Comparison of ENCODE assay signal across 1 cellular context in the genomic region with DNA sequence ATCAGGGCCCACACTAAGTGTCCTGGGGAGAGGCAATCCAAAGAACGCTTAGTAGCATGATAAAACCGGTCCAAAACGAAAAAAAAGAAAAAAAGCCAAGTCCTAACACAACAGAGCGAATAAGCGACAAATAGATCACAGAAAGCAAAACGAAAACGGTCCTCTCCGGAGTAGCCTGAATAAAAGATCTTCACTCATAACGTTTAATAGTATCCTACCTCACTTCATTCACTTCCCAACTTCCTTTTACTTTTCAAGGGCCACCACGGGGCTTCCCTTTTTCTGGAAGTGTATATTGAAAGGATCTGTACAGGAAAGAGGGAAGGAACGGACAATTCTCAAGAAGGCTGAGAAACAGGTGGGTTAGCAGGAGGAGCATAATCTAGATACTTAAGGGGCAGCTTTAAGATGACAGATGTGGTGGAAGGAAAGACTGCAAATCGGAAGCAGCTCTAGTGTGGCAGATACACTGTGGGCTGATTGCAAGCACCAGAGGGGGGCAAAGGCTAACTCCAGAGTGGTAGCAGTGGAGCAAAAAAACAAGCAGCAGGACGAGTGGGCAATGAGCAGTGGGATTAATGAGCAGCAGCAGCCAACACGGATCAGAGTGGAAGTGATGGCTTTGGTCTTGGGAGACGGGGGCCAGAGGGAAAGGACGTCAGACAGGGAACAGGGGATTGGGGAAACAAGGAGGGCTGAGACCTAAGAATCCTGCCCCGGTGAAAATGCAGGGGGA.
TF ChIP-seq lines count a peak whose summit lies in the region.

No MANE protein-coding gene starts in this region.

TF ChIP-seq in WTC11, 78 proteins besides CTCF, POLR2A, EP300 and RAD21 (continued from another document):
- TF ChIP-seq, protein P1, sequence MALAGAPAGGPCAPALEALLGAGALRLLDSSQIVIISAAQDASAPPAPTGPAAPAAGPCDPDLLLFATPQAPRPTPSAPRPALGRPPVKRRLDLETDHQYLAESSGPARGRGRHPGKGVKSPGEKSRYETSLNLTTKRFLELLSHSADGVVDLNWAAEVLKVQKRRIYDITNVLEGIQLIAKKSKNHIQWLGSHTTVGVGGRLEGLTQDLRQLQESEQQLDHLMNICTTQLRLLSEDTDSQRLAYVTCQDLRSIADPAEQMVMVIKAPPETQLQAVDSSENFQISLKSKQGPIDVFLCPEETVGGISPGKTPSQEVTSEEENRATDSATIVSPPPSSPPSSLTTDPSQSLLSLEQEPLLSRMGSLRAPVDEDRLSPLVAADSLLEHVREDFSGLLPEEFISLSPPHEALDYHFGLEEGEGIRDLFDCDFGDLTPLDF (CRISPR knock-in tag; IDR thresholded peaks at IDR 0.05), result no peak
- TF ChIP-seq, protein P2, sequence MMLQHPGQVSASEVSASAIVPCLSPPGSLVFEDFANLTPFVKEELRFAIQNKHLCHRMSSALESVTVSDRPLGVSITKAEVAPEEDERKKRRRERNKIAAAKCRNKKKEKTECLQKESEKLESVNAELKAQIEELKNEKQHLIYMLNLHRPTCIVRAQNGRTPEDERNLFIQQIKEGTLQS (CRISPR knock-in tag; conservative IDR thresholded peaks at IDR 0.05), result no peak
